In the genomic region with DNA sequence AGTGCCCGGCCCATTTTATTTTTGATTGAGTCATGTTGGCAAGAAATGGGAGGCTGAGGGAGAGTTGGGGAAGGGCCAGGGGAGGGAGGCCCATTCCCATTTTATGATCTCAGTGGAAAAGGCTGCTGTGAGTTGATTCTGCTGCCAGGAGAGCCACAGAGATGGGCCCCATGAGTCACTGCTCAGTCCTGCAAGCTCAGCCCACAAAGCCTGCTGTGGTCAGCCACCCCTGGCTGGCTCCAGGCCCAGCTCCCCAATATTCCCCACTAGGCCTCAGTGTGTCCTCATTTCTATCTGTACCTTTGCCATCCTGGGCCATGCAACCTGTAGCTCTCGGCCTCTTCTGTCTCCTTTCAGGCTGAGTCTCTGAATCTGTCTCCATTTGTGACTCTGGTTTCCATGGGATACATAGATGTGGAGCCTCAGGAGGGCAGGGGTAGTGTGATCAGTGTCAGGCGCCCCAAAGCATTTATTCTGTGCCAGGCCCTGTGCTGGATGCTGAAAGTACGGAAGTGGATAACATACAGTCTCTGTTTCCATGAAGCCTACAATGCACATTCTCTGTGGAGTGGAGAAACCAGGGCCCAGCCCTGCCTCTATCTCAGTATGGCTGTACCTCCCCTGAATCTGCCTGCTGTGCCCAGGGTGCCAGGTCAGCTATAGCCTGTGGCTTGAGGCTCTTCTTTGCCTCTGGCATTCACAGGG, we compare ENCODE assay signal across 9 cellular contexts. TPM values are rescaled to one million over a fixed set of nuclear protein-coding genes. Genes with fewer than 3 reads are reported as not detected.
DNase-seq lines count a peak whose midpoint lies in the region; ATAC-seq and TF ChIP-seq lines count a peak whose summit lies in the region.
"Had no signal": no experiment of that assay in that cellular context is flagged by ENCODE, and none has a peak within 500 bp of the region (broad histone marks: within the 10 kb centered on the region; RNA-seq: fewer than 3 reads in every experiment).

No MANE protein-coding gene starts in this region.

- H3K27ac ChIP-seq in right atrium auricular region (peak overlapping the region; percentile 46 to 50), stomach (peak overlapping the region; percentile 3 to 81 (median 69))

- no peak for DNase-seq in activated naive CD4-positive, alpha-beta T cell treated with anti-CD3 and anti-CD28 coated beads, Interleukin-2, amount 10 ng/mL, durations not matched to agents 7 days and 5 days
- DNase-seq in activated naive CD4-positive, alpha-beta T cell treated with anti-CD3 and anti-CD28 coated beads, Interleukin-2, amount 50 U/mL, for 16 hours: no peak
- DNase-seq in activated CD8-positive, alpha-beta T cell treated with anti-CD3 and anti-CD28 coated beads, Interleukin-2, amount 10 ng/mL, durations not matched to agents 7 days and 5 days: no peak
- DNase-seq in right atrium auricular region (ENCODE audit: low spot score) (peak; percentile 84), stomach (no peak)
- DNase-seq in activated CD8-positive, alpha-beta memory T cell treated with anti-CD3 and anti-CD28 coated beads, Interleukin-2, amount 50 U/mL, for 48 hours: no peak

- no peak for TF ChIP-seq POLR2A in stomach (IDR thresholded peaks at IDR 0.05)

- peak overlapping the region; percentile 54 for H3K4me3 Mint-ChIP-seq in activated naive CD4-positive, alpha-beta T cell treated with anti-CD3 and anti-CD28 coated beads, Interleukin-2, amount 10 ng/mL, durations not matched to agents 7 days and 5 days
- H3K4me3 Mint-ChIP-seq in activated CD8-positive, alpha-beta T cell treated with anti-CD3 and anti-CD28 coated beads, Interleukin-2, amount 10 ng/mL, durations not matched to agents 7 days and 5 days: peak overlapping the region; percentile 62

- no peak for TF ChIP-seq CTCF in right atrium auricular region (IDR thresholded peaks at IDR 0.05)
- no peak for TF ChIP-seq CTCF in stomach (IDR thresholded peaks at IDR 0.05)

- H3K27me3 Mint-ChIP-seq in activated naive CD4-positive, alpha-beta T cell treated with anti-CD3 and anti-CD28 coated beads, Interleukin-2, amount 10 ng/mL, durations not matched to agents 7 days and 5 days: no peaks in the 10 kb centered on the region
- H3K27me3 Mint-ChIP-seq in activated CD8-positive, alpha-beta T cell treated with anti-CD3 and anti-CD28 coated beads, Interleukin-2, amount 10 ng/mL, durations not matched to agents 7 days and 5 days (ENCODE audit: low read depth): no peaks in the 10 kb centered on the region

- no peak for ATAC-seq in activated CD8-positive, alpha-beta T cell treated with anti-CD3 and anti-CD28 coated beads, Interleukin-2, amount 10 ng/mL, durations not matched to agents 7 days and 5 days
- ATAC-seq in HG02798 (IDR thresholded peaks at IDR 0.05; ENCODE audit: poor library complexity, unreplicated experiment) (no peak), GM21717 (IDR thresholded peaks at IDR 0.05; ENCODE audit: unreplicated experiment) (no peak)
- ATAC-seq: body of pancreas had no signal

- H3K27me3 ChIP-seq in right atrium auricular region (no peaks in the 10 kb centered on the region), stomach (no peaks in the 10 kb centered on the region)
- H3K27me3 ChIP-seq: body of pancreas had no signal

- H3K36me3 ChIP-seq in right atrium auricular region: no peaks in the 10 kb centered on the region
- H3K36me3 ChIP-seq in stomach: peaks cover 3 to 14% (median 11%) of the 10 kb centered on the region in 4 donors

- H3K9me3 ChIP-seq in right atrium auricular region: no peaks in the 10 kb centered on the region
- H3K9me3 ChIP-seq in stomach: no peaks in the 10 kb centered on the region
- H3K9me3 ChIP-seq: body of pancreas had no signal

- WGBS in stomach, 5 donors: 84 to 88% (median 85%) methylated on average over 4 of the region's 4 CpGs

- intact Hi-C loops in stomach (cut with DNase I; ENCODE audit: low total_unique reads): no loop called here

- TF ChIP-seq EP300 in stomach (IDR thresholded peaks at IDR 0.05): no peak

- H3K4me1 Mint-ChIP-seq in activated naive CD4-positive, alpha-beta T cell treated with anti-CD3 and anti-CD28 coated beads, Interleukin-2, amount 10 ng/mL, durations not matched to agents 7 days and 5 days: peaks cover 15% of the 10 kb centered on the region
- H3K4me1 Mint-ChIP-seq in activated CD8-positive, alpha-beta T cell treated with anti-CD3 and anti-CD28 coated beads, Interleukin-2, amount 10 ng/mL, durations not matched to agents 7 days and 5 days (ENCODE audit: low read depth): peaks cover 17% of the 10 kb centered on the region

- no peaks in the 10 kb centered on the region for H3K9me3 Mint-ChIP-seq in activated naive CD4-positive, alpha-beta T cell treated with anti-CD3 and anti-CD28 coated beads, Interleukin-2, amount 10 ng/mL, durations not matched to agents 7 days and 5 days
- H3K9me3 Mint-ChIP-seq in activated CD8-positive, alpha-beta T cell treated with anti-CD3 and anti-CD28 coated beads, Interleukin-2, amount 10 ng/mL, durations not matched to agents 7 days and 5 days (ENCODE audit: insufficient read depth): no peaks in the 10 kb centered on the region

- H3K27ac Mint-ChIP-seq in activated naive CD4-positive, alpha-beta T cell treated with anti-CD3 and anti-CD28 coated beads, Interleukin-2, amount 10 ng/mL, durations not matched to agents 7 days and 5 days: peak overlapping the region; percentile 65
- H3K27ac Mint-ChIP-seq in activated CD8-positive, alpha-beta T cell treated with anti-CD3 and anti-CD28 coated beads, Interleukin-2, amount 10 ng/mL, durations not matched to agents 7 days and 5 days: peak overlapping the region; percentile 27

- peaks cover 0 to 23% of the 10 kb centered on the region in 2 donors for H3K4me1 ChIP-seq in right atrium auricular region
- H3K4me1 ChIP-seq in stomach: peaks cover 24 to 36% (median 25%) of the 10 kb centered on the region in 4 donors

- CTCF ChIA-PET in activated naive CD4-positive, alpha-beta T cell treated with anti-CD3 and anti-CD28 coated beads, Interleukin-2, amount 10 ng/mL, durations not matched to agents 7 days and 5 days (lab: Charles Lee): interaction anchor here (0.7 to 3.6 kb wide), 6 partner anchors 13 to 124 kb away, joined by 3 to 16 read pairs (median 4); no protein-coding TSS in a partner anchor
- CTCF ChIA-PET in activated CD8-positive, alpha-beta T cell treated with anti-CD3 and anti-CD28 coated beads, Interleukin-2, amount 10 ng/mL, durations not matched to agents 7 days and 5 days (lab: Charles Lee): interaction anchor here (1.0 to 1.5 kb wide), 4 partner anchors 8 to 122 kb away, joined by 4 to 9 read pairs (median 6); no protein-coding TSS in a partner anchor

- POLR2A ChIA-PET in activated CD8-positive, alpha-beta T cell treated with anti-CD3 and anti-CD28 coated beads, Interleukin-2, amount 10 ng/mL, durations not matched to agents 7 days and 5 days (lab: Charles Lee): interaction anchor here (0.5 to 1.1 kb wide), 2 partner anchors 11 to 26 kb away, joined by 3 to 5 read pairs; no protein-coding TSS in a partner anchor

- H3K4me3 ChIP-seq in right atrium auricular region (no peak overlapping the region), stomach (peak overlapping the region in 1 of 4 donors; percentile 81)
- H3K4me3 ChIP-seq: body of pancreas had no signal

- H3K36me3 Mint-ChIP-seq in activated naive CD4-positive, alpha-beta T cell treated with anti-CD3 and anti-CD28 coated beads, Interleukin-2, amount 10 ng/mL, durations not matched to agents 7 days and 5 days: peaks cover 13% of the 10 kb centered on the region
- peaks cover 10% of the 10 kb centered on the region for H3K36me3 Mint-ChIP-seq in activated CD8-positive, alpha-beta T cell treated with anti-CD3 and anti-CD28 coated beads, Interleukin-2, amount 10 ng/mL, durations not matched to agents 7 days and 5 days (ENCODE audit: low read depth)

RNA-seq across cellular contexts. Expression of gene PLEKHG4, which starts 1.9 kb away (rescaled TPM):
- total RNA-seq in activated CD8-positive, alpha-beta T cell treated with anti-CD3 and anti-CD28 coated beads, Interleukin-2, amount 10 ng/mL, durations not matched to agents 7 days and 5 days: 10 to 100 TPM; 13.6 to 16.3 TPM
- 1 to 10 TPM; 1.1 to 3.9 TPM for total RNA-seq in right atrium auricular region
- 10 to 100 TPM in 2 of 5 donors, 1 to 10 TPM in 3; 2.3 to 57.1 (median 8.1) TPM for total RNA-seq in stomach
- 1 to 10 TPM; 2.5 to 10.0 (median 3.1) TPM for polyA plus RNA-seq in stomach

RNA-seq across cellular contexts. Expression of gene SLC9A5, which starts 28.7 kb away (rescaled TPM):
- total RNA-seq in activated CD8-positive, alpha-beta T cell treated with anti-CD3 and anti-CD28 coated beads, Interleukin-2, amount 10 ng/mL, durations not matched to agents 7 days and 5 days: 1 to 10 TPM; 3.1 to 4.1 TPM
- total RNA-seq in right atrium auricular region (1 to 10 TPM; 1.5 to 2.4 TPM), stomach (1 to 10 TPM in 2 of 5 donors, under 1 TPM in 2, not detected in 1; 0.89 to 5.3 (median 2.6) TPM)
- polyA plus RNA-seq in stomach: under 1 TPM; 0.19 to 0.43 (median 0.31) TPM

RNA-seq across cellular contexts. Expression of gene FHOD1, which starts 30.2 kb away (rescaled TPM):
- total RNA-seq in activated CD8-positive, alpha-beta T cell treated with anti-CD3 and anti-CD28 coated beads, Interleukin-2, amount 10 ng/mL, durations not matched to agents 7 days and 5 days: 100 to 1,000 TPM in 1 of 2 experiments, 10 to 100 TPM in 1; 93.4 to 101 TPM
- 10 to 100 TPM in 1 of 2 donors, 1 to 10 TPM in 1; 5.3 to 11.6 TPM for total RNA-seq in right atrium auricular region
- 100 to 1,000 TPM in 1 of 5 donors, 10 to 100 TPM in 3, 1 to 10 TPM in 1; 6.1 to 101 (median 25.9) TPM for total RNA-seq in stomach
- 10 to 100 TPM; 12.8 to 19.2 (median 15.7) TPM for polyA plus RNA-seq in stomach

RNA-seq across cellular contexts. Expression of gene KCTD19, which starts 49.1 kb away (rescaled TPM):
- total RNA-seq in activated CD8-positive, alpha-beta T cell treated with anti-CD3 and anti-CD28 coated beads, Interleukin-2, amount 10 ng/mL, durations not matched to agents 7 days and 5 days: 1 to 10 TPM in 1 of 2 experiments, under 1 TPM in 1; 0.65 to 1.1 TPM
- total RNA-seq in right atrium auricular region: under 1 TPM in 1 of 2 donors, not detected in 1; 0.08 TPM
- total RNA-seq in stomach: 1 to 10 TPM in 2 of 5 donors, not detected in 3; 2.2 to 3.3 TPM
- polyA plus RNA-seq in stomach: under 1 TPM in 1 of 3 donors, not detected in 2; 0.03 TPM

RNA-seq across cellular contexts. Expression of gene LRRC36, which starts 49.2 kb away (rescaled TPM):
- not detected for total RNA-seq in activated CD8-positive, alpha-beta T cell treated with anti-CD3 and anti-CD28 coated beads, Interleukin-2, amount 10 ng/mL, durations not matched to agents 7 days and 5 days
- total RNA-seq in right atrium auricular region (under 1 TPM; 0.33 to 0.43 TPM), stomach (10 to 100 TPM in 1 of 5 donors, under 1 TPM in 1, not detected in 3; 0.73 to 33.0 TPM)
- 1 to 10 TPM in 1 of 3 donors, under 1 TPM in 1, not detected in 1; 0.37 to 1.2 TPM for polyA plus RNA-seq in stomach
